Comparison of ENCODE assay signal across 13 cellular contexts in the genomic region with DNA sequence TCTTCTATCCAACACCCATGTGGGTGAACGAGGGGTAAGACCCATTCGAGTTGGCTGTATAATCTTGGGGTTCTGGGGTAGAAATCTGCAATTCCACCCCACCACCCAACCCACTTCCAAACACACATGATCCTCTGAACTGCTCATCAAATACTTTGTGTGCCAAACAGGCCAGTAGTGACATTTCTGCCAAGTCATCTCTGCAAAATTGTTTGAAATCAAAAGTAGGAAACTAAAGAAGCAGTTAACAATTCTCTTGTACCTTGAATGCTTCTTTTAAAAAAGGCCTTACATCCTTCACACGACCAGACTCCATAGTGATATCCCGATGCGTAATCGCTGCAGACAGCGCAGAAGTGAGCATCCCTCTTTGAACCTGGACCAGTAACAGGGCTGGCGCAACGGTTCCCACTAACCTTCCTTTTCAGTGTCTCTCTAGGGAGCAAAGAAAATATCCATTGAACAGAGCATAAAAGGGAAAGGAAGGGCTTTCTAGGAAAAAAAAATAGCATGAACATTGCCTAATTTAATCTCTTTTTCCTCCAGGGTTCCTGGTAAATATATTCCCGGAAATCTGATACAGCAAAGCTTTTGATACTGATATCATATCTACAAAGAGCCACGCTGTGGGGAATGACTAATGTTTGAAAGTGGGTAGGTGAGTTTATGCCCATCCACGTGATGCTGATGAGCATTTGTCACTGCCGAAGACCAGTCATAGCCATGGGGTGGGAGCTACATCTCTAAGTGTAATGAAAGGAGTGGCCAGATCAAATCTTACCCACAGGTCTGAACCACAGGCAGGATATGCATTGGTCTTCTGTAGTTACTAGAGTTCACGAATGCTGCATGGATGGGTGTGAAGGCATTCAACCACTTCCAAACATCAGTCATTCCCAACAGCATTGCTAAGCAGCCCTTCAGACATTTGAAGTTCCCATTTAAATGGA. TPM values are rescaled to one million over a fixed set of nuclear protein-coding genes. Genes with fewer than 3 reads are reported as not detected.
DNase-seq lines count a peak whose midpoint lies in the region; ATAC-seq and TF ChIP-seq lines count a peak whose summit lies in the region.
"Had no signal": no experiment of that assay in that cellular context is flagged by ENCODE, and none has a peak within 500 bp of the region (broad histone marks: within the 10 kb centered on the region; RNA-seq: fewer than 3 reads in every experiment).

No MANE protein-coding gene starts in this region.

- H3K36me3 Mint-ChIP-seq in activated CD8-positive, alpha-beta T cell treated with anti-CD3 and anti-CD28 coated beads for 36 hours (ENCODE audit: low read depth): no peaks in the 10 kb centered on the region

- no peaks in the 10 kb centered on the region for H3K4me1 ChIP-seq in foreskin keratinocyte
- H3K4me1 ChIP-seq in spleen: peaks cover 0 to 11% (median 2%) of the 10 kb centered on the region in 6 donors

- H3K27me3 ChIP-seq in foreskin keratinocyte (no peaks in the 10 kb centered on the region), spleen (replicated peaks in 1 of 7) (no peaks in the 10 kb centered on the region)

- TF ChIP-seq POLR2A in spleen (IDR thresholded peaks at IDR 0.05): no peak

- H3K9me3 Mint-ChIP-seq in activated CD8-positive, alpha-beta T cell treated with anti-CD3 and anti-CD28 coated beads for 36 hours: no peaks in the 10 kb centered on the region
- H3K9me3 Mint-ChIP-seq: nephron had no signal

- H3K27ac ChIP-seq in foreskin keratinocyte (no peak overlapping the region), spleen (no peak overlapping the region)

- CTCF ChIA-PET in activated CD8-positive, alpha-beta T cell treated with anti-CD3 and anti-CD28 coated beads for 36 hours (lab: Charles Lee): interaction anchor here (2.3 kb wide), 1 partner anchor 14 kb away, joined by 6 read pairs; a partner anchor contains a TSS

- no peaks in the 10 kb centered on the region for H3K36me3 ChIP-seq in spleen

- ATAC-seq in activated CD8-positive, alpha-beta T cell treated with anti-CD3 and anti-CD28 coated beads for 36 hours: peak; percentile 96
- peak; percentile 68 for ATAC-seq in foreskin keratinocyte
- peak; percentile 97 for ATAC-seq in stimulated activated naive CD8-positive, alpha-beta T cell treated with anti-CD3 and anti-CD28 coated beads, Interleukin-15, Interleukin-2, amounts not matched to agents 100 U/mL and 50 U/mL, for 24 hours

- H3K27ac Mint-ChIP-seq in activated CD8-positive, alpha-beta T cell treated with anti-CD3 and anti-CD28 coated beads for 36 hours: no peak overlapping the region
- H3K27ac Mint-ChIP-seq: nephron had no signal

- no peak overlapping the region for H3K4me3 Mint-ChIP-seq in activated CD8-positive, alpha-beta T cell treated with anti-CD3 and anti-CD28 coated beads for 36 hours
- H3K4me3 Mint-ChIP-seq: nephron had no signal

- no peaks in the 10 kb centered on the region for H3K27me3 Mint-ChIP-seq in activated CD8-positive, alpha-beta T cell treated with anti-CD3 and anti-CD28 coated beads for 36 hours

- H3K4me1 Mint-ChIP-seq in activated CD8-positive, alpha-beta T cell treated with anti-CD3 and anti-CD28 coated beads for 36 hours (ENCODE audit: low read depth): peaks cover 21% of the 10 kb centered on the region
- H3K4me1 Mint-ChIP-seq: nephron had no signal

- intact Hi-C loops in activated CD8-positive, alpha-beta T cell treated with anti-CD3 and anti-CD28 coated beads for 36 hours (cut with micrococcal nuclease): no loop called here
- intact Hi-C loops in spleen (cut with DNase I; ENCODE audit: low total_unique reads): no loop called here

- DNase-seq in activated T-cell treated with anti-CD3 and anti-CD28 coated beads for 48 hours (ENCODE audit: low read depth) (peak; percentile 20), activated T-cell treated with anti-CD3 and anti-CD28 coated beads for 4 hours (no peak), foreskin keratinocyte (peak in 1 of 2 donors; percentile 32), DMS114 treated with DMSO at 0.1 percent for 48 hours (lab: John Stamatoyannopoulos, UW; ENCODE audit: unreplicated experiment) (no peak), GM19240 (ENCODE audit: insufficient read length, low spot score) (no peak), spleen (no peak)
- peak; percentile 63 for DNase-seq in activated CD8-positive, alpha-beta T cell treated with anti-CD3 and anti-CD28 coated beads for 36 hours
- peak; percentile 39 for DNase-seq in stimulated activated naive CD8-positive, alpha-beta T cell treated with anti-CD3 and anti-CD28 coated beads, Interleukin-15, Interleukin-2, amounts not matched to agents 100 U/mL and 50 U/mL, for 24 hours
- DNase-seq: DMS79 treated with DMSO at 0.1 percent for 48 hours, islet precursor cell, NCI-H1105 treated with DMSO at 0.1 percent for 48 hours, substantia nigra had no signal

- POLR2A ChIA-PET in activated CD8-positive, alpha-beta T cell treated with anti-CD3 and anti-CD28 coated beads for 36 hours (lab: Charles Lee): no interaction called here

- 69 to 87% (median 72%) methylated on average over 14 of the region's 14 CpGs for whole genome bisulfite sequencing in spleen, 5 donors

- H3K9me3 ChIP-seq in spleen: no peaks in the 10 kb centered on the region

- TF ChIP-seq CTCF in activated CD8-positive, alpha-beta T cell treated with anti-CD3 and anti-CD28 coated beads for 36 hours (IDR thresholded peaks at IDR 0.05): no peak
- TF ChIP-seq CTCF in foreskin keratinocyte (conservative IDR thresholded peaks at IDR 0.05) (no peak), spleen (IDR thresholded peaks at IDR 0.05 in 8 of 11, conservative IDR thresholded peaks at IDR 0.05 in 3 of 11) (no peak)

- no peak overlapping the region for H3K4me3 ChIP-seq in spleen

RNA-seq across cellular contexts. Expression of a gene that starts 14.2 kb away (rescaled TPM):
- total RNA-seq in activated CD8-positive, alpha-beta T cell treated with anti-CD3 and anti-CD28 coated beads for 36 hours: under 1 TPM; 0.31 to 0.43 TPM
- 0.04 and 0.10 TPM in 2 replicates for total RNA-seq in foreskin keratinocyte
- polyA plus RNA-seq in foreskin keratinocyte: not detected in 2 replicates
- total RNA-seq in spleen: 1 to 10 TPM; 3.1 to 9.0 (median 5.4) TPM
- polyA plus RNA-seq in spleen: 1 to 10 TPM in 2 of 3 donors, under 1 TPM in 1; 0.93 to 1.4 (median 1.3) TPM

Comparison
In these comparisons a context has a peak if more than half of its experiments do, and no peak if none do; other contexts are left out.
1. DNase-seq: peak in activated T-cell treated with anti-CD3 and anti-CD28 coated beads for 48 hours (single experiment), activated CD8-positive, alpha-beta T cell treated with anti-CD3 and anti-CD28 coated beads for 36 hours (single experiment) and stimulated activated naive CD8-positive, alpha-beta T cell treated with anti-CD3 and anti-CD28 coated beads, Interleukin-15, Interleukin-2, amounts not matched to agents 100 U/mL and 50 U/mL, for 24 hours (single experiment); none in activated T-cell treated with anti-CD3 and anti-CD28 coated beads for 4 hours (single experiment), DMS114 treated with DMSO at 0.1 percent for 48 hours (single experiment), GM19240 (single experiment) and spleen (single experiment).
2. Peak in every context shown above with its lines, with median percentiles within 50 percentile points of each other: ATAC-seq.